Comparison of ENCODE assay signal across 8 cellular contexts in the genomic region with DNA sequence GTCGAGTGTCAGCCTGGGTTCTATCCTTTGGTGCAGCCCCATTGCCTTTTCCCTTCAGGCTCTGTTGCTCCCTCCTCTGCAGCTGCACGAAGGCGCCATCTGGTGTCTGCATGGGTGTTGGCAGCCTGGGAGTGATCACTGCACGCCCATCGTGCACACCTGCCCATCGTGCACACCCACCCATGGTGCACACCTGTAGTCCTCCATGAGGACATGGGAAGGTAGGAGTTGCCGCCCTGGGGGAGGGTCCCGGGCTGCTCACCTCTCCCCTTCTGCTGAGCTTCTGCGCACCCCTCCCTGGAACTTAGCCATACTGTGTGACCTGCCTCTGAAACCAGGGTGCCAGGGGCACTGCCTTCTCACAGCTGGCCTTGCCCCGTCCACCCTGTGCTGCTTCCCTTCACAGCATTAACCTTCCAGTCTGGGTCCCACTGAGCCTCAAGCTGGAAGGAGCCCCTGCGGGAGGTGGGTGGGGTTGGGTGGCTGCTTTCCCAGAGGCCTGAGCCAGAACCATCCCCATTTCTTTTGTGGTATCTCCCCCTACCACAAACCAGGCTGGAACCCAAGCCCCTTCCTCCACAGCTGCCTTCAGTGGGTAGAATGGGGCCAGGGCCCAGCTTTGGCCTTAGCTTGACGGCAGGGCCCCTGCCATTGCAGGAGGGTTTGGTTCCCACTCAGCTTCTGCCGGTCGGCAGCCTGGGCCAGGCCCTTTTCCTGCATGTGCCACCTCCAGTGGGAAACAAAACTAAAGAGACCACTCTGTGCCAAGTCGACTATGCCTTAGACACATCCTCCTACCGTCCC. TPM values are rescaled to one million over a fixed set of nuclear protein-coding genes. Genes with fewer than 3 reads are reported as not detected.
DNase-seq lines count a peak whose midpoint lies in the region; ATAC-seq and TF ChIP-seq lines count a peak whose summit lies in the region.

No MANE protein-coding gene starts in this region.

- no peak overlapping the region for H3K9ac ChIP-seq in liver (ENCODE audit: low read depth in 1 of 2, low read length in 2 of 2)

- H3K9me3 ChIP-seq in liver (ENCODE audit: control insufficient read depth in 4 of 4, low read length in 3 of 4): no peaks in the 10 kb centered on the region

- TF ChIP-seq RAD21 in liver (IDR thresholded peaks at IDR 0.05): peak; percentile 93 to 96

- H3K27me3 ChIP-seq in liver (ENCODE audit: control insufficient read depth in 4 of 4, insufficient read depth in 4 of 4, low read length in 3 of 4): no peaks in the 10 kb centered on the region

- H3K36me3 ChIP-seq in liver (ENCODE audit: control insufficient read depth in 4 of 4, insufficient read depth in 3 of 4, low read depth in 1 of 4, low read length in 3 of 4): peaks cover 3 to 27% (median 9%) of the 10 kb centered on the region in 4 donors

- TF ChIP-seq CTCF in liver (IDR thresholded peaks at IDR 0.05; ENCODE audit: low read depth, low read length, missing input control): peak; percentile 89

- H3K4me3 ChIP-seq in liver (ENCODE audit: low read depth in 1 of 3, low read length in 3 of 3): no peak overlapping the region

- DNase-seq in C1 segment of cervical spinal cord (lab: John Stamatoyannopoulos, UW) (peak in 12 of 14 donors; percentile 15 to 68 (median 42)), NCI-H2171 treated with DMSO at 0.1 percent for 48 hours (lab: John Stamatoyannopoulos, UW) (peak; percentile 70)
- DNase-seq in activated CD4-positive, alpha-beta T cell treated with anti-CD3 and anti-CD28 coated beads for 1 hour: peak; percentile 67
- DNase-seq in central memory CD4-positive, alpha-beta T cell: peak; percentile 65
- DNase-seq in stimulated activated CD4-positive, alpha-beta T cell treated with anti-CD3 and anti-CD28 coated beads, TNF-alpha, amount 100 ng/mL, for 48 hours (ENCODE audit: low read depth in 3 of 3): peak; percentile 63 to 73 (median 66)

- ATAC-seq in GM21825 (IDR thresholded peaks at IDR 0.05; ENCODE audit: unreplicated experiment) (peak; percentile 40), GM21717 (IDR thresholded peaks at IDR 0.05; ENCODE audit: unreplicated experiment) (no peak)

- H3K27ac ChIP-seq in liver (ENCODE audit: low read depth in 1 of 2, low read length in 2 of 2): no peak overlapping the region

- WGBS in liver: 47% methylated on average over 16 of the region's 16 CpGs

- H3K4me1 ChIP-seq in liver (ENCODE audit: control insufficient read depth in 4 of 4, insufficient read depth in 4 of 4, low read length in 3 of 4): peaks cover 0 to 3% (median 0%) of the 10 kb centered on the region in 4 donors

TF ChIP-seq in liver, 16 proteins besides CTCF, POLR2A, EP300 and RAD21:
- TF ChIP-seq FOXA1 (IDR thresholded peaks at IDR 0.05): no peak
- TF ChIP-seq, protein P1, sequence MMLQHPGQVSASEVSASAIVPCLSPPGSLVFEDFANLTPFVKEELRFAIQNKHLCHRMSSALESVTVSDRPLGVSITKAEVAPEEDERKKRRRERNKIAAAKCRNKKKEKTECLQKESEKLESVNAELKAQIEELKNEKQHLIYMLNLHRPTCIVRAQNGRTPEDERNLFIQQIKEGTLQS (IDR thresholded peaks at IDR 0.05): no peak
- TF ChIP-seq, protein P2, sequence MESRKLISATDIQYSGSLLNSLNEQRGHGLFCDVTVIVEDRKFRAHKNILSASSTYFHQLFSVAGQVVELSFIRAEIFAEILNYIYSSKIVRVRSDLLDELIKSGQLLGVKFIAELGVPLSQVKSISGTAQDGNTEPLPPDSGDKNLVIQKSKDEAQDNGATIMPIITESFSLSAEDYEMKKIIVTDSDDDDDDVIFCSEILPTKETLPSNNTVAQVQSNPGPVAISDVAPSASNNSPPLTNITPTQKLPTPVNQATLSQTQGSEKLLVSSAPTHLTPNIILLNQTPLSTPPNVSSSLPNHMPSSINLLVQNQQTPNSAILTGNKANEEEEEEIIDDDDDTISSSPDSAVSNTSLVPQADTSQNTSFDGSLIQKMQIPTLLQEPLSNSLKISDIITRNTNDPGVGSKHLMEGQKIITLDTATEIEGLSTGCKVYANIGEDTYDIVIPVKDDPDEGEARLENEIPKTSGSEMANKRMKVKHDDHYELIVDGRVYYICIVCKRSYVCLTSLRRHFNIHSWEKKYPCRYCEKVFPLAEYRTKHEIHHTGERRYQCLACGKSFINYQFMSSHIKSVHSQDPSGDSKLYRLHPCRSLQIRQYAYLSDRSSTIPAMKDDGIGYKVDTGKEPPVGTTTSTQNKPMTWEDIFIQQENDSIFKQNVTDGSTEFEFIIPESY (IDR thresholded peaks at IDR 0.05): no peak
- no peak for TF ChIP-seq HNF4G (IDR thresholded peaks at IDR 0.05)
- TF ChIP-seq NR2F2 (IDR thresholded peaks at IDR 0.05): no peak
- no peak for TF ChIP-seq REST (IDR thresholded peaks at IDR 0.05)
- TF ChIP-seq RXRA (IDR thresholded peaks at IDR 0.05): no peak
- no peak for TF ChIP-seq GABPA (IDR thresholded peaks at IDR 0.05 in 1 of 2, conservative IDR thresholded peaks at IDR 0.05 in 1 of 2)
- TF ChIP-seq MAX (IDR thresholded peaks at IDR 0.05): no peak
- no peak for TF ChIP-seq HNF4A (conservative IDR thresholded peaks at IDR 0.05)
- TF ChIP-seq EGR1 (IDR thresholded peaks at IDR 0.05; ENCODE audit: low read depth in 2 of 2): no peak
- TF ChIP-seq JUND (IDR thresholded peaks at IDR 0.05): no peak
- no peak for TF ChIP-seq YY1 (IDR thresholded peaks at IDR 0.05)

RNA-seq across cellular contexts. Expression of gene CTRL, which starts 2.9 kb away (rescaled TPM):
- total RNA-seq in liver: under 1 TPM; 0.09 to 0.50 TPM
- 1 to 10 TPM in 1 of 2 donors, under 1 TPM in 1; 0.09 to 5.0 TPM for polyA plus RNA-seq in liver

RNA-seq across cellular contexts. Expression of gene PSMB10, which starts 7.9 kb away (rescaled TPM):
- total RNA-seq in liver: 10 to 100 TPM; 24.8 to 36.3 TPM
- polyA plus RNA-seq in liver: 10 to 100 TPM; 28.4 to 48.2 TPM

RNA-seq across cellular contexts. Expression of gene LCAT, which starts 15.2 kb away (rescaled TPM):
- total RNA-seq in liver: 10 to 100 TPM; 45.7 to 87.3 TPM
- 100 to 1,000 TPM; 140 to 201 TPM for polyA plus RNA-seq in liver

RNA-seq across cellular contexts. Expression of gene PSKH1, which starts 35.7 kb away (rescaled TPM):
- 10 to 100 TPM; 14.0 to 23.8 TPM for total RNA-seq in liver
- 10 to 100 TPM in 1 of 2 donors, 1 to 10 TPM in 1; 8.3 to 13.7 TPM for polyA plus RNA-seq in liver

RNA-seq across cellular contexts. Expression of gene SLC12A4, which starts 39.7 kb away (rescaled TPM):
- total RNA-seq in liver: 10 to 100 TPM; 20.0 to 37.3 TPM
- polyA plus RNA-seq in liver: 10 to 100 TPM in 1 of 2 donors, 1 to 10 TPM in 1; 8.0 to 14.1 TPM
